Comparison of ENCODE assay signal across 1 cellular context in genomic region chr4:168503652-168504362, GRCh38.
TF ChIP-seq lines count a peak whose summit lies in the region.

No MANE protein-coding gene starts in this region.

TF ChIP-seq in GM23338, 12 proteins besides CTCF, POLR2A, EP300 and RAD21 (continued from another document):
- TF ChIP-seq, protein P1, sequence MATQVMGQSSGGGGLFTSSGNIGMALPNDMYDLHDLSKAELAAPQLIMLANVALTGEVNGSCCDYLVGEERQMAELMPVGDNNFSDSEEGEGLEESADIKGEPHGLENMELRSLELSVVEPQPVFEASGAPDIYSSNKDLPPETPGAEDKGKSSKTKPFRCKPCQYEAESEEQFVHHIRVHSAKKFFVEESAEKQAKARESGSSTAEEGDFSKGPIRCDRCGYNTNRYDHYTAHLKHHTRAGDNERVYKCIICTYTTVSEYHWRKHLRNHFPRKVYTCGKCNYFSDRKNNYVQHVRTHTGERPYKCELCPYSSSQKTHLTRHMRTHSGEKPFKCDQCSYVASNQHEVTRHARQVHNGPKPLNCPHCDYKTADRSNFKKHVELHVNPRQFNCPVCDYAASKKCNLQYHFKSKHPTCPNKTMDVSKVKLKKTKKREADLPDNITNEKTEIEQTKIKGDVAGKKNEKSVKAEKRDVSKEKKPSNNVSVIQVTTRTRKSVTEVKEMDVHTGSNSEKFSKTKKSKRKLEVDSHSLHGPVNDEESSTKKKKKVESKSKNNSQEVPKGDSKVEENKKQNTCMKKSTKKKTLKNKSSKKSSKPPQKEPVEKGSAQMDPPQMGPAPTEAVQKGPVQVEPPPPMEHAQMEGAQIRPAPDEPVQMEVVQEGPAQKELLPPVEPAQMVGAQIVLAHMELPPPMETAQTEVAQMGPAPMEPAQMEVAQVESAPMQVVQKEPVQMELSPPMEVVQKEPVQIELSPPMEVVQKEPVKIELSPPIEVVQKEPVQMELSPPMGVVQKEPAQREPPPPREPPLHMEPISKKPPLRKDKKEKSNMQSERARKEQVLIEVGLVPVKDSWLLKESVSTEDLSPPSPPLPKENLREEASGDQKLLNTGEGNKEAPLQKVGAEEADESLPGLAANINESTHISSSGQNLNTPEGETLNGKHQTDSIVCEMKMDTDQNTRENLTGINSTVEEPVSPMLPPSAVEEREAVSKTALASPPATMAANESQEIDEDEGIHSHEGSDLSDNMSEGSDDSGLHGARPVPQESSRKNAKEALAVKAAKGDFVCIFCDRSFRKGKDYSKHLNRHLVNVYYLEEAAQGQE (IDR thresholded peaks at IDR 0.05; ENCODE audit: unreplicated experiment) = no peak
- TF ChIP-seq EZH2 (IDR thresholded peaks at IDR 0.05; ENCODE audit: low read depth, unreplicated experiment) (no peak), ZNF114 (CRISPR knock-in tag; IDR thresholded peaks at IDR 0.05) (no peak), CREB1 (CRISPR knock-in tag; IDR thresholded peaks at IDR 0.05; ENCODE audit: low read depth) (no peak), JUNB (IDR thresholded peaks at IDR 0.05; ENCODE audit: unreplicated experiment) (no peak)
TF ChIP-seq in GM23338: peak in this region for 0.
